Comparison of ENCODE assay signal across 9 cellular contexts in the genomic region with DNA sequence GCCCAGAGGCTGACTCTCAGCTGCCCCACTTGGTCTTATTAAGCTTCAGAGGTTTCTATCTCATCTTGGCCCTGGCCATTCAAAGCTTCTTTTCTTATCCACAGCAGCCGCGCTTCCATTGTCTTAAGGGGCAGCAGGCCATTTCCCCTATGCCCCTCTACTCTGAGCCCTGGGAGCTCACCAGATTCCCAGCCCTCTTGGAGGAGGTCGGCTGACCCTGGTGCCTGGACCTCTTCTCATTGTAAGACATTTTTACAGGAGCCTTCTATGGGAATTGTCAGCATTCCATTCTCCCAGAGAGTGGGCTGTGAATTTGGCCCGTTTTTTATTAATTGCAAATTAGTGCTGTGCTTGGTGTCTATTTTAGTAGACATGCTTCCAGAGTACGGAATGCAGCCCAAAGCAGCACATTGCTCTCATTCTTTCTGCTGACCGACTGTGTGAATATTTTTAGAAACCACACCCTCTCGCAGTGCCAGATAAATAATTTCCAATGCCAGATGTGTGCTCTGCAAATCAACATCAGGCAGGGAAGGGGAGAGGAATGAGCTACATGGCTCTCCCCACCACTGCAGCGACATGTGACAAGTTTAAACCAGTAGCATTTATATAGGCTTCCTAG. TPM values are rescaled to one million over a fixed set of nuclear protein-coding genes. Genes with fewer than 3 reads are reported as not detected.
A peak's percentile ranks its signal among the peaks of the same experiment; 100 is the strongest.
DNase-seq lines count a peak whose midpoint lies in the region; ATAC-seq and TF ChIP-seq lines count a peak whose summit lies in the region.
"Had no signal": no experiment of that assay in that cellular context is flagged by ENCODE, and none has a peak within 500 bp of the region (broad histone marks: within the 10 kb centered on the region; RNA-seq: fewer than 3 reads in every experiment).

No MANE protein-coding gene starts in this region.

- H3K4me3 ChIP-seq in MG63: no peak overlapping the region
- no peak overlapping the region for H3K4me3 ChIP-seq in fibroblast of mammary gland (ENCODE audit: control insufficient read depth, low read depth, low read length)
- no peak overlapping the region for H3K4me3 ChIP-seq in neural progenitor cell

- H3K9ac ChIP-seq in neural progenitor cell: no peak overlapping the region

- H3K27me3 ChIP-seq in MG63 (no peaks in the 10 kb centered on the region), neural progenitor cell (no peaks in the 10 kb centered on the region)

- ATAC-seq in HG03139 (IDR thresholded peaks at IDR 0.05; ENCODE audit: unreplicated experiment): no peak

- peaks cover 96% of the 10 kb centered on the region for H3K4me1 Mint-ChIP-seq in neural progenitor cell
- H3K4me1 Mint-ChIP-seq: activated naive CD8-positive, alpha-beta T cell treated with anti-CD3 and anti-CD28 coated beads, Interleukin-2, amount 10 ng/mL, durations not matched to agents 7 days and 5 days had no signal

- H3K4me2 ChIP-seq in neural progenitor cell: peak overlapping the region; percentile 15

- peaks cover 26% of the 10 kb centered on the region for H4K20me1 ChIP-seq in neural progenitor cell (ENCODE audit: low read depth)

- H3K36me3 ChIP-seq in MG63: peaks cover 2% of the 10 kb centered on the region; the same call in 1 of the 2 replicates
- H3K36me3 ChIP-seq in neural progenitor cell: no peaks in the 10 kb centered on the region

- peaks cover 32% of the 10 kb centered on the region for H3K4me1 ChIP-seq in neural progenitor cell

- peaks cover 17% of the 10 kb centered on the region for H3F3A ChIP-seq in neural progenitor cell (ENCODE audit: low read depth)

- H3K79me2 ChIP-seq in neural progenitor cell (ENCODE audit: low read depth): no peaks in the 10 kb centered on the region

- no peak overlapping the region for H3K27ac ChIP-seq in neural progenitor cell

- H3K4me3 Mint-ChIP-seq in neural progenitor cell: peak overlapping the region; percentile 30
- H3K4me3 Mint-ChIP-seq: activated naive CD8-positive, alpha-beta T cell treated with anti-CD3 and anti-CD28 coated beads, Interleukin-2, amount 10 ng/mL, durations not matched to agents 7 days and 5 days had no signal

- peaks cover 7% of the 10 kb centered on the region for H3K27me3 Mint-ChIP-seq in neural progenitor cell (ENCODE audit: insufficient read depth, low read depth)

- no peaks in the 10 kb centered on the region for H3K9me3 ChIP-seq in MG63
- H3K9me3 ChIP-seq in neural progenitor cell (ENCODE audit: low read depth): no peaks in the 10 kb centered on the region

- peaks cover 53% of the 10 kb centered on the region for H3K36me3 Mint-ChIP-seq in neural progenitor cell
- H3K36me3 Mint-ChIP-seq: activated naive CD8-positive, alpha-beta T cell treated with anti-CD3 and anti-CD28 coated beads, Interleukin-2, amount 10 ng/mL, durations not matched to agents 7 days and 5 days had no signal

- peak; percentile 86 for DNase-seq in A172 (ENCODE audit: low spot score)
- peak; percentile 43 for DNase-seq in MG63
- DNase-seq in fibroblast of mammary gland (ENCODE audit: low read depth): peak; percentile 43
- DNase-seq in neural progenitor cell (ENCODE audit: low spot score): peak; percentile 77
- DNase-seq in activated CD4-positive, alpha-beta T cell treated with anti-CD3 and anti-CD28 coated beads for 4 hours: no peak
- no peak for DNase-seq in NCI-H446 treated with DMSO at 0.1 percent for 48 hours (lab: John Stamatoyannopoulos, UW)
- no peak for DNase-seq in pons (ENCODE audit: low spot score)
- DNase-seq: activated naive CD8-positive, alpha-beta T cell treated with anti-CD3 and anti-CD28 coated beads, Interleukin-2, amount 10 ng/mL, durations not matched to agents 7 days and 5 days had no signal

- TF ChIP-seq CTCF in fibroblast of mammary gland (conservative IDR thresholded peaks at IDR 0.05; ENCODE audit: control insufficient read depth, insufficient read depth, low read depth, low read length) (no peak), neural progenitor cell (IDR thresholded peaks at IDR 0.05) (no peak)

- H3K9me3 Mint-ChIP-seq in neural progenitor cell: peaks cover 2% of the 10 kb centered on the region
- H3K9me3 Mint-ChIP-seq: activated naive CD8-positive, alpha-beta T cell treated with anti-CD3 and anti-CD28 coated beads, Interleukin-2, amount 10 ng/mL, durations not matched to agents 7 days and 5 days had no signal

- H2AFZ ChIP-seq in neural progenitor cell (replicated peaks): no peak overlapping the region

- H3K27ac Mint-ChIP-seq in neural progenitor cell: peak overlapping the region; percentile 87
- H3K27ac Mint-ChIP-seq: activated naive CD8-positive, alpha-beta T cell treated with anti-CD3 and anti-CD28 coated beads, Interleukin-2, amount 10 ng/mL, durations not matched to agents 7 days and 5 days had no signal

RNA-seq across cellular contexts. Expression of gene NUAK1, which starts 58.5 kb away (rescaled TPM):
- 35.5 and 36.1 TPM in 2 replicates for total RNA-seq in A172 (2014; rRNA removed; shearing (Covaris generic))
- 1.9 and 4.9 TPM in 2 replicates for total RNA-seq in MG63 (2014; rRNA removed; shearing (Covaris generic); ENCODE audit: low replicate concordance)
- 11.9 and 18.8 TPM in 2 replicates for total RNA-seq in neural progenitor cell (ENCODE audit: low replicate concordance)
- total RNA-seq: activated naive CD8-positive, alpha-beta T cell treated with anti-CD3 and anti-CD28 coated beads, Interleukin-2, amount 10 ng/mL, durations not matched to agents 7 days and 5 days had no signal

Comparison
In these comparisons a context has a peak if more than half of its experiments do, and no peak if none do; other contexts are left out.
1. DNase-seq: peak in A172 (single experiment), MG63 (single experiment), fibroblast of mammary gland (single experiment) and neural progenitor cell (single experiment); none in activated CD4-positive, alpha-beta T cell treated with anti-CD3 and anti-CD28 coated beads for 4 hours (0 of 2), NCI-H446 treated with DMSO at 0.1 percent for 48 hours (single experiment) and pons (single experiment).